Comparison of ENCODE assay signal across 22 cellular contexts in genomic region chr17:73746314-73747073, GRCh38.
DNase-seq lines count a peak whose midpoint lies in the region; ATAC-seq and TF ChIP-seq lines count a peak whose summit lies in the region.
"Had no signal": no experiment of that assay in that cellular context is flagged by ENCODE, and none has a peak within 500 bp of the region (broad histone marks: within the 10 kb centered on the region; RNA-seq: fewer than 3 reads in every experiment).

No MANE protein-coding gene starts in this region.

- H4K12ac ChIP-seq in trophoblast cell (ENCODE audit: low read depth, low read length) = no peak overlapping the region

- H2BK120ac ChIP-seq in trophoblast cell (ENCODE audit: insufficient read depth, low read length, poor library complexity) = no peak overlapping the region

- H3K4me1 ChIP-seq in neural progenitor cell = peaks cover 16% of the 10 kb centered on the region
- H3K4me1 ChIP-seq in trophoblast cell (ENCODE audit: control insufficient read depth in 1 of 2, insufficient read depth in 2 of 2, low read length in 2 of 2) = no peaks in the 10 kb centered on the region
- H3K4me1 ChIP-seq: SJSA1 had no signal

- H3F3A ChIP-seq in neural progenitor cell (ENCODE audit: low read depth) = no peaks in the 10 kb centered on the region

- H3K27me3 ChIP-seq in H7 (ENCODE audit: control insufficient read depth, insufficient read depth, low read length) (no peaks in the 10 kb centered on the region; the same call in none of the 2 replicates), neural progenitor cell (no peaks in the 10 kb centered on the region), trophoblast cell (ENCODE audit: insufficient read depth, low read length) (no peaks in the 10 kb centered on the region)
- H3K27me3 ChIP-seq: BE2C had no signal

- peaks cover 37% of the 10 kb centered on the region for H3K4me1 Mint-ChIP-seq in neural progenitor cell

- H3K23ac ChIP-seq in trophoblast cell (ENCODE audit: low read length) = no peak overlapping the region

- H3K27ac ChIP-seq in neural progenitor cell (no peak overlapping the region), trophoblast cell (ENCODE audit: low read depth, low read length) (no peak overlapping the region)
- H3K27ac ChIP-seq: HL-60, SJSA1 had no signal

- peaks cover 29% of the 10 kb centered on the region for H3K27me3 Mint-ChIP-seq in neural progenitor cell (ENCODE audit: insufficient read depth, low read depth)
- H3K27me3 Mint-ChIP-seq: CD4-positive, alpha-beta T cell had no signal

- no peaks in the 10 kb centered on the region for H4K20me1 ChIP-seq in neural progenitor cell (ENCODE audit: low read depth)

- no CpG with 5 or more reads among the region's 12 CpGs for WGBS in trophoblast cell (ENCODE audit: extremely low coverage, insufficient coverage, insufficient read length)

- no peak overlapping the region for H3K18ac ChIP-seq in trophoblast cell (ENCODE audit: low read length)

- H3K4me3 Mint-ChIP-seq in neural progenitor cell = no peak overlapping the region
- H3K4me3 Mint-ChIP-seq: CD4-positive, alpha-beta T cell; T-helper 1 cell treated with Interleukin-12 subunit alpha and Interleukin-12 subunit beta and Interleukin-4 antibody, amounts not matched to agents 30 μg/mL and 1 μg/mL, for 36 hours had no signal

- no peak overlapping the region for H2AFZ ChIP-seq in neural progenitor cell (replicated peaks)
- H2AFZ ChIP-seq in trophoblast cell (ENCODE audit: insufficient read depth, low read length, poor library complexity) = no peak overlapping the region

- H3K36me3 Mint-ChIP-seq in neural progenitor cell = no peaks in the 10 kb centered on the region

- H2AK5ac ChIP-seq in trophoblast cell (ENCODE audit: low read length) = no peak overlapping the region

- ATAC-seq in GM19328 (IDR thresholded peaks at IDR 0.05; ENCODE audit: unreplicated experiment) = no peak
- ATAC-seq: HepG2, K562 had no signal

- H3K4me3 ChIP-seq in H7 (ENCODE audit: insufficient read depth, low read depth, low read length) = no peak overlapping the region
- H3K4me3 ChIP-seq in neural progenitor cell = no peak overlapping the region
- no peak overlapping the region for H3K4me3 ChIP-seq in trophoblast cell (ENCODE audit: low read depth, low read length)
- H3K4me3 ChIP-seq: K562, MG63, SJSA1 had no signal

- H2BK12ac ChIP-seq in trophoblast cell (ENCODE audit: low read length) = no peak overlapping the region

- no peak overlapping the region for H2BK5ac ChIP-seq in trophoblast cell (ENCODE audit: low read depth, low read length, poor library complexity)

- H3K36me3 ChIP-seq in H7 (replicated peaks; ENCODE audit: control insufficient read depth, insufficient read depth, low read length) = no peaks in the 10 kb centered on the region
- H3K36me3 ChIP-seq in neural progenitor cell = no peaks in the 10 kb centered on the region
- no peaks in the 10 kb centered on the region for H3K36me3 ChIP-seq in trophoblast cell (ENCODE audit: control insufficient read depth in 1 of 2, insufficient read depth in 2 of 2, low read length in 2 of 2)
- H3K36me3 ChIP-seq: BE2C, MG63, SJSA1 had no signal

- no peak overlapping the region for H4K8ac ChIP-seq in trophoblast cell (ENCODE audit: low read depth, low read length)

- no peaks in the 10 kb centered on the region for H3K9me3 ChIP-seq in neural progenitor cell (ENCODE audit: low read depth)
- peaks cover 3% of the 10 kb centered on the region for H3K9me3 ChIP-seq in trophoblast cell (ENCODE audit: insufficient read depth, low read depth, low read length)
- H3K9me3 ChIP-seq: BE2C, MG63, SJSA1 had no signal

- H3K9me3 Mint-ChIP-seq in neural progenitor cell = peaks cover 2% of the 10 kb centered on the region
- H3K9me3 Mint-ChIP-seq: CD4-positive, alpha-beta T cell; T-helper 1 cell treated with Interleukin-12 subunit alpha and Interleukin-12 subunit beta and Interleukin-4 antibody, amounts not matched to agents 30 μg/mL and 1 μg/mL, for 36 hours had no signal

- H3K9ac ChIP-seq in neural progenitor cell (no peak overlapping the region), trophoblast cell (ENCODE audit: low read length) (no peak overlapping the region)

- no peak for TF ChIP-seq CTCF in neural progenitor cell (IDR thresholded peaks at IDR 0.05)

- H3K79me2 ChIP-seq in neural progenitor cell (ENCODE audit: low read depth) (no peaks in the 10 kb centered on the region), trophoblast cell (ENCODE audit: control insufficient read depth, insufficient read depth, low read length, poor library complexity) (no peaks in the 10 kb centered on the region)

- no peak overlapping the region for H3K14ac ChIP-seq in trophoblast cell (ENCODE audit: low read length)

- H3K4me2 ChIP-seq in neural progenitor cell = peak overlapping the region; percentile 7
- no peak overlapping the region for H3K4me2 ChIP-seq in trophoblast cell (ENCODE audit: low read length)

- peak overlapping the region; percentile 15 for H3K27ac Mint-ChIP-seq in neural progenitor cell
- H3K27ac Mint-ChIP-seq: CD4-positive, alpha-beta T cell; T-helper 1 cell treated with Interleukin-12 subunit alpha and Interleukin-12 subunit beta and Interleukin-4 antibody, amounts not matched to agents 30 μg/mL and 1 μg/mL, for 36 hours had no signal

- DNase-seq in NCI-H345 (lab: John Stamatoyannopoulos, UW) (peak; percentile 40), NCI-H345 treated with DMSO at 0.1 percent for 48 hours (lab: John Stamatoyannopoulos, UW; ENCODE audit: unreplicated experiment) (no peak), H7 (peak; percentile 54), NCI-H69 (lab: John Stamatoyannopoulos, UW) (peak; percentile 58), neural progenitor cell (ENCODE audit: low spot score) (no peak), trophoblast cell (no peak)
- DNase-seq: BE2C; CD4-positive, alpha-beta T cell; EL; GF-D8; MG63; NCI-H1048; NCI-H1694; NCI-H510A; NCI-H748 treated with DMSO at 0.1 percent for 48 hours; OCI-M1 had no signal

- H3K4ac ChIP-seq in trophoblast cell (ENCODE audit: low read depth, low read length) = no peak overlapping the region

- H3K79me1 ChIP-seq in trophoblast cell (ENCODE audit: low read length) = no peaks in the 10 kb centered on the region

- no peak overlapping the region for H4K91ac ChIP-seq in trophoblast cell (ENCODE audit: low read depth, low read length)

Comparison
In these comparisons a context has a peak if more than half of its experiments do, and no peak if none do; other contexts are left out.
1. DNase-seq: peak in NCI-H345 (single experiment), H7 (single experiment) and NCI-H69 (single experiment); none in NCI-H345 treated with DMSO at 0.1 percent for 48 hours (single experiment), neural progenitor cell (single experiment) and trophoblast cell (0 of 2).